Comparison of ENCODE assay signal across 1 cellular context in genomic region chr5:72307968-72308852, GRCh38.
TF ChIP-seq lines count a peak whose summit lies in the region.

No MANE protein-coding gene starts in this region.

TF ChIP-seq in HepG2, 621 proteins besides CTCF, POLR2A, EP300 and RAD21 (continued from another document and continues in another):
- TF ChIP-seq IRF9 (CRISPR knock-in tag; IDR thresholded peaks at IDR 0.05; ENCODE audit: borderline replicate concordance): peak; percentile 60; the same call in 1 of the 2 replicates
- no peak for TF ChIP-seq PRDM15 (CRISPR knock-in tag; IDR thresholded peaks at IDR 0.05)
- TF ChIP-seq CREB3 (CRISPR knock-in tag; IDR thresholded peaks at IDR 0.05): no peak
- TF ChIP-seq NFKBIZ (CRISPR knock-in tag; IDR thresholded peaks at IDR 0.05): 0 out of 2 replicates have a peak, but pooled peaks have one; percentile 24
- TF ChIP-seq MXD4 (CRISPR knock-in tag; IDR thresholded peaks at IDR 0.05): peak; percentile 83
- TF ChIP-seq ZNF546 (CRISPR knock-in tag; conservative IDR thresholded peaks at IDR 0.05): peak; percentile 72
- peak; percentile 81 for TF ChIP-seq TARDBP (CRISPR knock-in tag; IDR thresholded peaks at IDR 0.05)
- TF ChIP-seq ZUFSP (CRISPR knock-in tag; IDR thresholded peaks at IDR 0.05; ENCODE audit: borderline replicate concordance): no peak
- TF ChIP-seq CBFB (CRISPR knock-in tag; IDR thresholded peaks at IDR 0.05): peak; percentile 81
- peak; percentile 92 for TF ChIP-seq SALL1 (CRISPR knock-in tag; IDR thresholded peaks at IDR 0.05)
- 0 out of 2 replicates have a peak, but pooled peaks have one; percentile 38 for TF ChIP-seq NFIC (IDR thresholded peaks at IDR 0.05; ENCODE audit: low read length)
- TF ChIP-seq ZNF740 (CRISPR knock-in tag; IDR thresholded peaks at IDR 0.05): 0 out of 2 replicates have a peak, but pooled peaks have one; percentile 35
- TF ChIP-seq HOXD1 (CRISPR knock-in tag; IDR thresholded peaks at IDR 0.05): 0 out of 2 replicates have a peak, but pooled peaks have one; percentile 71
- TF ChIP-seq BATF2 (CRISPR knock-in tag; IDR thresholded peaks at IDR 0.05): peak; percentile 66; the same call in 1 of the 2 replicates
- TF ChIP-seq IRF2 (CRISPR knock-in tag; IDR thresholded peaks at IDR 0.05): peak; percentile 86
- no peak for TF ChIP-seq ZNF460 (CRISPR knock-in tag; IDR thresholded peaks at IDR 0.05; ENCODE audit: borderline replicate concordance)
- TF ChIP-seq CREBL2 (CRISPR knock-in tag; IDR thresholded peaks at IDR 0.05; ENCODE audit: borderline replicate concordance): 0 out of 2 replicates have a peak, but pooled peaks have one; percentile 53
- peak; percentile 91 for TF ChIP-seq ZNF501 (CRISPR knock-in tag; IDR thresholded peaks at IDR 0.05)
- TF ChIP-seq SAFB2 (CRISPR knock-in tag; IDR thresholded peaks at IDR 0.05; ENCODE audit: borderline replicate concordance, low read depth): no peak; the same call in 1 of the 2 replicates
- no peak for TF ChIP-seq MTA3 (CRISPR knock-in tag; IDR thresholded peaks at IDR 0.05)
- peak; percentile 85 for TF ChIP-seq RFX5 (IDR thresholded peaks at IDR 0.05; ENCODE audit: low read depth, low read length)
- TF ChIP-seq ARID2 (CRISPR knock-in tag; IDR thresholded peaks at IDR 0.05; ENCODE audit: borderline replicate concordance): peak; percentile 99
- peak; percentile 56 for TF ChIP-seq ETV5 (CRISPR knock-in tag; IDR thresholded peaks at IDR 0.05; ENCODE audit: borderline replicate concordance)
- peak; percentile 54; the same call in 1 of the 2 replicates for TF ChIP-seq SP5 (CRISPR knock-in tag; IDR thresholded peaks at IDR 0.05; ENCODE audit: borderline replicate concordance, low read depth)
- TF ChIP-seq MTF2 (CRISPR knock-in tag; IDR thresholded peaks at IDR 0.05; ENCODE audit: borderline replicate concordance): no peak
- no peak; the same call in 1 of the 2 replicates for TF ChIP-seq NR2F2 (IDR thresholded peaks at IDR 0.05; ENCODE audit: borderline replicate concordance, low read depth)
- peak; percentile 88; the same call in 1 of the 2 replicates for TF ChIP-seq PAX8 (CRISPR knock-in tag; IDR thresholded peaks at IDR 0.05; ENCODE audit: borderline replicate concordance)
- peak; percentile 97 for TF ChIP-seq SALL2 (CRISPR knock-in tag; IDR thresholded peaks at IDR 0.05)
- no peak for TF ChIP-seq TBP (CRISPR knock-in tag; IDR thresholded peaks at IDR 0.05)
- peak; percentile 99 for TF ChIP-seq KMT2A (CRISPR knock-in tag; IDR thresholded peaks at IDR 0.05)
- TF ChIP-seq ZMYM3 (CRISPR knock-in tag; IDR thresholded peaks at IDR 0.05): peak; percentile 41; the same call in 1 of the 2 replicates
- TF ChIP-seq FOXJ3 (CRISPR knock-in tag; IDR thresholded peaks at IDR 0.05; ENCODE audit: borderline replicate concordance): no peak; the same call in 1 of the 2 replicates
- peak; percentile 40; the same call in 1 of the 2 replicates for TF ChIP-seq ZNF746 (CRISPR knock-in tag; IDR thresholded peaks at IDR 0.05)
- peak; percentile 89 for TF ChIP-seq TEAD3 (CRISPR knock-in tag; optimal IDR thresholded peaks at IDR 0.05; ENCODE audit: borderline replicate concordance)
- peak; percentile 42; the same call in 1 of the 2 replicates for TF ChIP-seq STAT6 (CRISPR knock-in tag; IDR thresholded peaks at IDR 0.05; ENCODE audit: borderline replicate concordance)
- peak; percentile 78 for TF ChIP-seq TFDP2 (CRISPR knock-in tag; IDR thresholded peaks at IDR 0.05)
- no peak for TF ChIP-seq ZBTB39 (CRISPR knock-in tag; IDR thresholded peaks at IDR 0.05)
- TF ChIP-seq ZNF577 (CRISPR knock-in tag; IDR thresholded peaks at IDR 0.05; ENCODE audit: borderline replicate concordance, low read depth): no peak
- TF ChIP-seq ZNF34 (CRISPR knock-in tag; IDR thresholded peaks at IDR 0.05; ENCODE audit: borderline replicate concordance): no peak; the same call in 1 of the 2 replicates
- TF ChIP-seq DBP (CRISPR knock-in tag; IDR thresholded peaks at IDR 0.05; ENCODE audit: not compliant biosample characterization): peak; percentile 62
- TF ChIP-seq PAXIP1 (CRISPR knock-in tag; conservative IDR thresholded peaks at IDR 0.05): peak; percentile 57
